8 cellular contexts compared by ENCODE assay signal in the genomic region with DNA sequence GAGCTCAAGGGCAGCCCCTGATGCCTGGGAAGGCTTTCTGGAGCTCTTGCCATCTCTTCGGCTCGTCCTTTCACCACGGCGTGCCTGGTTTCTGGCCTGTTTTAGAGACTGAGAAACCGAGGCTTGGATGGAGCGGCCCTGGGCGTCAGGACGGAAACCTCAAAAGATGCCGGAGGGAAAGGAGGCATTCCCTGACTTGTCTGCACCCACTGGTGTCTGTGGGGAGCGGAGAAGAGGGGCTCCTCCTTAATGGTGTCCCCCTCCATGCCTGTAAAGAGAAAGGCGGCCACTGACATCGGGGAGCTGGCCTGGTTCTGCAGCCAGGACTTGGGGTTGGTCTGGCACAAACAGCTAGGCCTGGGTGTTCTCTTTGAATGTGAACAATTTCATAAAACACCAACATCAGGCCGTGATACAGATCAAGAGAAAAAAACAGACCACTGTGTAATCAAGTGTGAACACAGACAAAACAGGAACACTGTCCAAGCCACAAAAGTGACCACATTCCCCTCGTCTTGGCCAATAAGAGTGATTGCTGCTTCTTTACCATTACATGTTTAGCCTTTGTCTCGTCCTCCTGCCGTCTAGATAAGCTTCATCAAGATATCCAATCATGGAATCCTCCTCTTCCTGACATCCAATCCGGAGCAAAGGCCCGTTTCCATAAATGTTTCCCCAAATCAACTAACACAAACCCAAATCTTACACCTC. TPM values are rescaled to one million over a fixed set of nuclear protein-coding genes. Genes with fewer than 3 reads are reported as not detected.
DNase-seq lines count a peak whose midpoint lies in the region; ATAC-seq and TF ChIP-seq lines count a peak whose summit lies in the region.

No MANE protein-coding gene starts in this region.

- DNase-seq in AG10803 (ENCODE audit: low read depth) (no peak), OCI-M1 (lab: John Stamatoyannopoulos, UW) (peak; percentile 97), neural crest cell (ENCODE audit: low read depth, low spot score) (no peak), C1 segment of cervical spinal cord (lab: John Stamatoyannopoulos, UW) (no peak), COLO668 (lab: John Stamatoyannopoulos, UW; ENCODE audit: unreplicated experiment) (no peak), kidney glomerular epithelial cell (lab: John Stamatoyannopoulos, UW) (no peak)
- peak; percentile 7 for DNase-seq in effector CD4-positive, alpha-beta T cell

- H3K36me3 Mint-ChIP-seq in neural crest cell (ENCODE audit: low read depth) = peaks cover 13% of the 10 kb centered on the region

- peak; percentile 16 for ATAC-seq in GM21576 (IDR thresholded peaks at IDR 0.05; ENCODE audit: unreplicated experiment)

- H3K27ac Mint-ChIP-seq in neural crest cell (ENCODE audit: unreplicated experiment) = peak overlapping the region; percentile 93

- peak overlapping the region; percentile 91 for H3K4me3 Mint-ChIP-seq in neural crest cell

- TF ChIP-seq CTCF in AG10803 (conservative IDR thresholded peaks at IDR 0.05; ENCODE audit: low read length) (no peak), neural crest cell (conservative IDR thresholded peaks at IDR 0.05) (no peak)

- H3K4me3 ChIP-seq in AG10803 (ENCODE audit: low read length) = peak overlapping the region; percentile 64

- peaks cover 7% of the 10 kb centered on the region for H3K27me3 Mint-ChIP-seq in neural crest cell (ENCODE audit: low read depth)

- peaks cover 37% of the 10 kb centered on the region for H3K4me1 Mint-ChIP-seq in neural crest cell

- H3K9me3 Mint-ChIP-seq in neural crest cell = peaks cover 9% of the 10 kb centered on the region

RNA-seq across cellular contexts. Expression of a gene that starts 0.6 kb away (rescaled TPM):
- 63.2 and 65.8 TPM in 2 replicates for total RNA-seq in neural crest cell

RNA-seq across cellular contexts. Expression of a gene that starts 35.7 kb away (rescaled TPM):
- 143 and 152 TPM in 2 replicates for total RNA-seq in neural crest cell

RNA-seq across cellular contexts. Expression of a gene that starts 45.4 kb away (rescaled TPM):
- total RNA-seq in neural crest cell = 2.6 and 2.8 TPM in 2 replicates

Comparison
In these comparisons a context has a peak if more than half of its experiments do, and no peak if none do; other contexts are left out.
1. DNase-seq: peak in OCI-M1 (single experiment) and effector CD4-positive, alpha-beta T cell (single experiment); none in AG10803 (single experiment), neural crest cell (single experiment), C1 segment of cervical spinal cord (0 of 14), COLO668 (single experiment) and kidney glomerular epithelial cell (single experiment).